Comparison of ENCODE assay signal across 8 cellular contexts in genomic region chr15:35519536-35520149, GRCh38. TPM values are rescaled to one million over a fixed set of nuclear protein-coding genes. Genes with fewer than 3 reads are reported as not detected.
DNase-seq lines count a peak whose midpoint lies in the region; ATAC-seq and TF ChIP-seq lines count a peak whose summit lies in the region.

No MANE protein-coding gene starts in this region.

- intact Hi-C loops in esophagus muscularis mucosa (cut with DNase I): no loop called here

- no peaks in the 10 kb centered on the region for H4K20me1 ChIP-seq in neural progenitor cell (ENCODE audit: low read depth)

- H3K79me2 ChIP-seq in neural progenitor cell (ENCODE audit: low read depth): no peaks in the 10 kb centered on the region

- H3K36me3 ChIP-seq in HUES6 (ENCODE audit: control insufficient read depth, insufficient read depth, low read length): no peaks in the 10 kb centered on the region
- H3K36me3 ChIP-seq in Peyer's patch: no peaks in the 10 kb centered on the region
- H3K36me3 ChIP-seq in esophagus muscularis mucosa: no peaks in the 10 kb centered on the region
- no peaks in the 10 kb centered on the region for H3K36me3 ChIP-seq in neural progenitor cell

- H3K27ac ChIP-seq in HUES6 (ENCODE audit: low read depth, low read length) (0 out of 2 replicates have a peak overlapping the region, but pooled peaks have one; percentile 26), Peyer's patch (no peak overlapping the region), esophagus muscularis mucosa (replicated peaks in 1 of 4) (no peak overlapping the region), neural progenitor cell (no peak overlapping the region)

- H3K9me3 Mint-ChIP-seq in neural progenitor cell: no peaks in the 10 kb centered on the region

- H3K9me3 ChIP-seq in HUES6 (ENCODE audit: control insufficient read depth, insufficient read depth, low read depth, low read length) (no peaks in the 10 kb centered on the region), Peyer's patch (no peaks in the 10 kb centered on the region), esophagus muscularis mucosa (no peaks in the 10 kb centered on the region), neural progenitor cell (ENCODE audit: low read depth) (no peaks in the 10 kb centered on the region)

- no peak for TF ChIP-seq EP300 in esophagus muscularis mucosa (IDR thresholded peaks at IDR 0.05)

- H3K4me3 Mint-ChIP-seq in neural progenitor cell: no peak overlapping the region

- H3K9ac ChIP-seq in HUES6 (ENCODE audit: low read length) (no peak overlapping the region), neural progenitor cell (no peak overlapping the region)

- ATAC-seq in GM19023 (IDR thresholded peaks at IDR 0.05; ENCODE audit: unreplicated experiment): peak; percentile 62

- TF ChIP-seq CTCF in Peyer's patch (IDR thresholded peaks at IDR 0.05): peak in 5 of 6 experiments; percentile 11 to 75 (median 55)
- peak; percentile 52 to 61 (median 60) for TF ChIP-seq CTCF in esophagus muscularis mucosa (IDR thresholded peaks at IDR 0.05)
- TF ChIP-seq CTCF in neural progenitor cell (IDR thresholded peaks at IDR 0.05): peak; percentile 95

- no peaks in the 10 kb centered on the region for H3K36me3 Mint-ChIP-seq in neural progenitor cell

- no peak overlapping the region for H2AFZ ChIP-seq in neural progenitor cell (replicated peaks)

- no peak overlapping the region for H3K4me2 ChIP-seq in neural progenitor cell

- no peak for TF ChIP-seq POLR2A in Peyer's patch (IDR thresholded peaks at IDR 0.05)
- no peak for TF ChIP-seq POLR2A in esophagus muscularis mucosa (IDR thresholded peaks at IDR 0.05; ENCODE audit: low read depth)

- H3K27me3 Mint-ChIP-seq in neural progenitor cell (ENCODE audit: insufficient read depth, low read depth): no peaks in the 10 kb centered on the region

- H3K27me3 ChIP-seq in HUES6 (ENCODE audit: control insufficient read depth, insufficient read depth, low read length) (no peaks in the 10 kb centered on the region), Peyer's patch (no peaks in the 10 kb centered on the region), esophagus muscularis mucosa (no peaks in the 10 kb centered on the region), neural progenitor cell (no peaks in the 10 kb centered on the region)

- DNase-seq in CD1c-positive myeloid dendritic cell (ENCODE audit: extremely low spot score) (peak; percentile 57), Peyer's patch (no peak), esophagus muscularis mucosa (ENCODE audit: extremely low spot score) (no peak), neural progenitor cell (ENCODE audit: low spot score) (peak; percentile 62), C1 segment of cervical spinal cord (lab: John Stamatoyannopoulos, UW) (no peak)
- no peak for DNase-seq in activated naive CD4-positive, alpha-beta T cell treated with anti-CD3 and anti-CD28 coated beads, Interleukin-2, amount 50 U/mL, for 16 hours

- peaks cover 22% of the 10 kb centered on the region for H3K4me1 ChIP-seq in HUES6 (ENCODE audit: control insufficient read depth, insufficient read depth, low read length)
- no peaks in the 10 kb centered on the region for H3K4me1 ChIP-seq in Peyer's patch
- H3K4me1 ChIP-seq in esophagus muscularis mucosa: peaks cover 9 to 28% (median 28%) of the 10 kb centered on the region in 4 donors
- H3K4me1 ChIP-seq in neural progenitor cell: peaks cover 11% of the 10 kb centered on the region

- H3K27ac Mint-ChIP-seq in neural progenitor cell: no peak overlapping the region

- no peaks in the 10 kb centered on the region for H3F3A ChIP-seq in neural progenitor cell (ENCODE audit: low read depth)

- no peaks in the 10 kb centered on the region for H3K4me1 Mint-ChIP-seq in neural progenitor cell

- H3K4me3 ChIP-seq in HUES6 (ENCODE audit: low read depth, low read length) (no peak overlapping the region), Peyer's patch (no peak overlapping the region), esophagus muscularis mucosa (no peak overlapping the region), neural progenitor cell (no peak overlapping the region)

RNA-seq across cellular contexts. Expression of gene DPH6, which starts 26.3 kb away (rescaled TPM):
- total RNA-seq in Peyer's patch (10 to 100 TPM; 17.0 to 41.3 (median 26.0) TPM), esophagus muscularis mucosa (10 to 100 TPM in 1 of 4 donors, 1 to 10 TPM in 3; 7.7 to 12.9 (median 8.5) TPM), neural progenitor cell (ENCODE audit: low replicate concordance) (27.2 and 41.1 TPM in 2 replicates)

Comparison
In these comparisons a context has a peak if more than half of its experiments do, and no peak if none do; other contexts are left out.
1. DNase-seq: peak in CD1c-positive myeloid dendritic cell (single experiment) and neural progenitor cell (single experiment); none in Peyer's patch (0 of 3), esophagus muscularis mucosa (single experiment), C1 segment of cervical spinal cord (0 of 14) and activated naive CD4-positive, alpha-beta T cell treated with anti-CD3 and anti-CD28 coated beads, Interleukin-2, amount 50 U/mL, for 16 hours (single experiment).
2. Peak in every context shown above with its lines, with median percentiles within 50 percentile points of each other: CTCF ChIP-seq.